ENCODE assay signal across 8 cellular contexts in the genomic region with DNA sequence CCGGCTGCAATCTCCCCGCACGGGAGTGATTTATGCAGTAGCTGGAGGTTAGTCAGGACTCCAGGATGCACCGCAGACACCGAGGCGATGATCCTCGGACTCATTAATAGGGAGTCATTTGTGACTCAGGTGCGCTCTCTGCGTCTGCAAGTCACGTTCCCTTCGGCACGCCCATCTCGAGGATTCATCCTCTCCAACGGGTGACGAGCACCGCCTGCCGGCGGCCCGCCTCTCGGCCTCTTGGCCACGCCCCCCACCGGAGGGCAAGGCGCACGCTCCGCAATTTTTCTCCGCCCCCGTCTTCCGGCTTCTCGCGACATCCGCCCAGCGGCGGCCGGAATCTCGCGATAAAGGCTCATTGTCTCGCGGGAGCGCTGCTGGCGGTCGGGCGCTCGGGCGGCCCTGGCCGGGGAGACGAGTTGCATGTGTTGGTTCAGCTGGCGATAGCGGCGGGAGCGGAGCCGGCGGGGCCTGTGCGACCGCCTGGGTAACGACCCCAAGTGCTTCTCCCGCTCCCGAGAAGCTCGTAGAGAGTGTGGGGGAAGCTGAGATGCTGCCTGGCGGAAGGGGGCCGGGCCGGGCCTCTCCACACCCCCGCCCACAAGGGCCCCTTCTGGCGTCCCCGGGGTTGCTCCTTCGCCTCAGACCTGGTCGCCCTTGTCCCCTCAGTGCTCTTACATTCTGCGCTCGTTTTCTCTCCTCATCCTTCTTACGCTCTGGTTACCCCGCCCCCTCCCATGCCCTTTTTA. TPM values are rescaled to one million over a fixed set of nuclear protein-coding genes. Genes with fewer than 3 reads are reported as not detected.
A peak's percentile ranks its signal among the peaks of the same experiment; 100 is the strongest.
DNase-seq lines count a peak whose midpoint lies in the region; ATAC-seq, FAIRE-seq and TF ChIP-seq lines count a peak whose summit lies in the region.

A gene with protein sequence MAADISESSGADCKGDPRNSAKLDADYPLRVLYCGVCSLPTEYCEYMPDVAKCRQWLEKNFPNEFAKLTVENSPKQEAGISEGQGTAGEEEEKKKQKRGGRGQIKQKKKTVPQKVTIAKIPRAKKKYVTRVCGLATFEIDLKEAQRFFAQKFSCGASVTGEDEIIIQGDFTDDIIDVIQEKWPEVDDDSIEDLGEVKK (plus strand): TSS at position 361 of the 749 bp plus-strand sequence. CDS start 878 bp downstream, outside the sequence.

- peak within 1 kb of the TSS; percentile 79 to 83 for H3K27ac ChIP-seq in right atrium auricular region
- H3K27ac ChIP-seq in psoas muscle = peak within 1 kb of the TSS; percentile 90

- FAIRE-seq in urothelium cell line (lab: Jason Lieb, UNC) = peak; percentile 79

- intact Hi-C loops in psoas muscle (cut with DNase I) = loop anchor here (2.0 to 10.0 kb wide), 3 partner anchors 114 to 228 kb away; a partner anchor contains a TSS

- TF ChIP-seq CTCF in right atrium auricular region (IDR thresholded peaks at IDR 0.05) (peak; percentile 23 to 88), psoas muscle (IDR thresholded peaks at IDR 0.05) (peak; percentile 59)

- DNase-seq in NCI-H187 (lab: John Stamatoyannopoulos, UW) (peak; percentile 98 to 99), T-helper 2 cell (peak; percentile 97 to 99 (median 99)), anterior cingulate cortex (lab: John Stamatoyannopoulos, UW) (peak; percentile 75 to 98 (median 94)), right atrium auricular region (ENCODE audit: low spot score) (peak; percentile 98), psoas muscle (peak; percentile 98 to 99), urothelium cell line (ENCODE audit: low spot score) (peak; percentile 98)

- no peaks in the 10 kb centered on the region for H3K27me3 ChIP-seq in right atrium auricular region
- H3K27me3 ChIP-seq in psoas muscle (ENCODE audit: insufficient read depth in 3 of 3, low read length in 2 of 3) = no peaks in the 10 kb centered on the region

- H3K4me1 ChIP-seq in right atrium auricular region = peaks cover 0 to 17% of the 10 kb centered on the region in 2 donors
- peaks cover 14% of the 10 kb centered on the region for H3K4me1 ChIP-seq in psoas muscle

- ATAC-seq in GM18499 (IDR thresholded peaks at IDR 0.05; ENCODE audit: insufficient read depth, unreplicated experiment) (peak; percentile 94), HG02943 (IDR thresholded peaks at IDR 0.05; ENCODE audit: low read depth, unreplicated experiment) (peak; percentile 90), psoas muscle (peak; percentile 99 to 100 (median 100))

- H3K36me3 ChIP-seq in right atrium auricular region (peaks cover 28% of the 10 kb centered on the region), psoas muscle (ENCODE audit: insufficient read depth in 1 of 2, low read depth in 1 of 2) (peaks cover 0 to 41% of the 10 kb centered on the region in 2 donors)

- H3K9me3 ChIP-seq in right atrium auricular region (no peaks in the 10 kb centered on the region), psoas muscle (no peaks in the 10 kb centered on the region)

- WGBS in psoas muscle, 3 donors = 0 to 1% (median 0%) methylated on average over 61 to 70 of the region's 70 CpGs

- H3K4me3 ChIP-seq in right atrium auricular region (peak within 1 kb of the TSS; percentile 85 to 91), psoas muscle (peak within 1 kb of the TSS; percentile 98)

RNA-seq across cellular contexts. Expression of the gene that starts here (rescaled TPM):
- total RNA-seq in right atrium auricular region = 10 to 100 TPM; 14.7 to 16.1 TPM
- total RNA-seq in psoas muscle = 10 to 100 TPM; 30.2 to 39.0 (median 33.5) TPM
- polyA plus RNA-seq in psoas muscle = 10 to 100 TPM; 24.0 to 52.4 (median 47.4) TPM

Comparison
In these comparisons a context has a peak if more than half of its experiments do, and no peak if none do; other contexts are left out.
1. Peak in every context shown above with its lines: DNase-seq, ATAC-seq, H3K4me3 ChIP-seq and H3K27ac ChIP-seq.